In genomic region chr2:223079925-223080324, GRCh38 we compare ENCODE assay signal across 2 cellular contexts.
A peak's percentile ranks its signal among the peaks of the same experiment; 100 is the strongest.
TF ChIP-seq lines count a peak whose summit lies in the region.

No MANE protein-coding gene starts in this region.

TF ChIP-seq in HepG2, 621 proteins besides CTCF, POLR2A, EP300 and RAD21:
- TF ChIP-seq HMG20B (CRISPR knock-in tag; conservative IDR thresholded peaks at IDR 0.05) (no peak), HNRNPK (IDR thresholded peaks at IDR 0.05; ENCODE audit: low read depth, low read length, poor library complexity, severe bottlenecking) (peak; percentile 94), PCBP1 (IDR thresholded peaks at IDR 0.05; ENCODE audit: borderline replicate concordance, low read depth, low read length) (0 out of 2 replicates have a peak, but pooled peaks have one; percentile 45)

TF ChIP-seq in K562, 482 proteins besides CTCF, POLR2A, EP300 and RAD21:
- peak; percentile 40 for TF ChIP-seq PCBP2 (IDR thresholded peaks at IDR 0.05; ENCODE audit: low read depth, low read length, poor library complexity, severe bottlenecking)
- no peak for TF ChIP-seq RFX1 (IDR thresholded peaks at IDR 0.05)
